In the genomic region with DNA sequence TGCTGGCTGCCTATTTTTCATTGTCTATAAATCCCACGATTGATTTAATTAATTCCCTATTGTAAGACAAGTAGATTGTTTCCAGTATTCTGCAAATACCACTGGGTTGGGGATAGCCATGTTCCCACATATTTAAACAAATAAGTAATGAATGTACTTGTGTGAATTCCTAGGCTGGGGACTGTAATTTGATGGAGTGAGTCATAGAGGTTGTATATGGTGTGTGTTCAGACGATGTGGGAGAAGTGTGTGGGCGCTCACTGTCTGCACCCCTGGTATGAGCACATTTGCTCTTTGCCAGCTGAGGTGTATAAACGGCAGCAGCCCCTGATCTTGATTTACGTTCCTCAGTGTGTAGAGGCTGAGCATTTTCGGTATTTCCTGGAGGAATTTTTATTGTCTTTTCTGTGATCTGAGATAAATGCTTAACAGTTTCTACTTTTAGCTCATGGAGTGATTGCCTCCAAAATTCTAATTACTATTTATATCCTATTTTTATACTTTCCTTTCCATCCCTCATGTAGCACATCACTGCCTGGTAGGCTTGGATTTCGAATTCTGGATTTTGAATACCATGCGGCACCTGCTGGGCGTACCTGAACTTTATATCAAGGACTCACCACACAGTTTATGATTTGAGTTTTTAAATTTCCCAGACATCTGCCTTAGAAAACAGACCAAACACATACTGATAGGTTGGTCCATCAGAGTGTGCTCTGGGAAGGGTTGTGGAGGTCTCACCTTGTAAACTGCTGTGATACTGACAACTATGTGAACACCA, we compare ENCODE assay signal across 10 cellular contexts. TPM values are rescaled to one million over a fixed set of nuclear protein-coding genes. Genes with fewer than 3 reads are reported as not detected.
DNase-seq lines count a peak whose midpoint lies in the region; ATAC-seq and TF ChIP-seq lines count a peak whose summit lies in the region.
"Had no signal": no experiment of that assay in that cellular context is flagged by ENCODE, and none has a peak within 500 bp of the region (broad histone marks: within the 10 kb centered on the region; RNA-seq: fewer than 3 reads in every experiment).

No MANE protein-coding gene starts in this region.

- peak; percentile 63 for DNase-seq in NCI-H226
- no peak for DNase-seq in chondrocyte (ENCODE audit: low spot score)
- DNase-seq in posterior vena cava (ENCODE audit: low spot score) = peak; percentile 24
- no peak for DNase-seq in ureter (ENCODE audit: low spot score)
- DNase-seq in NCI-H774 (lab: John Stamatoyannopoulos, UW) = no peak
- DNase-seq in epidermal melanocyte (ENCODE audit: insufficient read length, low spot score) = no peak
- DNase-seq: MG63; naive thymus-derived CD8-positive, alpha-beta T cell had no signal

- H3K27me3 ChIP-seq in BLaER1 = no peaks in the 10 kb centered on the region
- H3K27me3 ChIP-seq: MG63 had no signal

- H3K4me1 Mint-ChIP-seq in chondrocyte (ENCODE audit: low read depth) = peaks cover 74% of the 10 kb centered on the region

- H3K27me3 Mint-ChIP-seq in chondrocyte (ENCODE audit: low read depth) = no peaks in the 10 kb centered on the region
- H3K27me3 Mint-ChIP-seq: naive thymus-derived CD8-positive, alpha-beta T cell had no signal

- H3K4me3 ChIP-seq in BLaER1 = no peak overlapping the region
- H3K4me3 ChIP-seq: MG63 had no signal

- no peaks in the 10 kb centered on the region for H3K9me3 Mint-ChIP-seq in chondrocyte (ENCODE audit: low read depth)
- H3K9me3 Mint-ChIP-seq: naive thymus-derived CD8-positive, alpha-beta T cell had no signal

- no peak overlapping the region for H3K9ac ChIP-seq in BLaER1

- H3K36me3 Mint-ChIP-seq in chondrocyte (ENCODE audit: low read depth) = no peaks in the 10 kb centered on the region

- H3K9me3 ChIP-seq in BLaER1 = no peaks in the 10 kb centered on the region
- H3K9me3 ChIP-seq: MG63 had no signal

- H4K20me1 ChIP-seq in BLaER1 = peaks cover 94% of the 10 kb centered on the region

- no peak for ATAC-seq in GM21390 (IDR thresholded peaks at IDR 0.05; ENCODE audit: unreplicated experiment)
- ATAC-seq: naive thymus-derived CD8-positive, alpha-beta T cell had no signal

- peaks cover 43% of the 10 kb centered on the region for H3K36me3 ChIP-seq in BLaER1
- H3K36me3 ChIP-seq: MG63 had no signal

- H3K27ac ChIP-seq in BLaER1 = no peak overlapping the region

- H3K4me2 ChIP-seq in BLaER1 = peak overlapping the region; percentile 36

- no peak overlapping the region for H3K4me3 Mint-ChIP-seq in chondrocyte (ENCODE audit: unreplicated experiment)
- H3K4me3 Mint-ChIP-seq: naive thymus-derived CD8-positive, alpha-beta T cell had no signal

- intact Hi-C loops in posterior vena cava (cut with DNase I) = loop anchor here (2.0 to 5.0 kb wide), 3 partner anchors 83 to 200 kb away; no protein-coding TSS in a partner anchor

- H3K4me1 ChIP-seq in BLaER1 = peaks cover 71% of the 10 kb centered on the region

- peak overlapping the region; percentile 60 for H3K27ac Mint-ChIP-seq in chondrocyte (ENCODE audit: unreplicated experiment)

- TF ChIP-seq CTCF in chondrocyte (IDR thresholded peaks at IDR 0.05) = peak; percentile 14

RNA-seq across cellular contexts. Expression of gene TRAK1, which starts 6.2 kb away (rescaled TPM):
- total RNA-seq in chondrocyte (38.1 to 53.7 TPM (median 51.2 TPM) in 3 replicates), posterior vena cava (10 to 100 TPM; 29.4 to 39.2 TPM), ureter (142 TPM)

Comparison
In these comparisons a context has a peak if more than half of its experiments do, and no peak if none do; other contexts are left out.
1. DNase-seq: peak in NCI-H226 (single experiment) and posterior vena cava (single experiment); none in chondrocyte (single experiment), ureter (single experiment), NCI-H774 (single experiment) and epidermal melanocyte (single experiment).